Comparison of ENCODE assay signal across 21 cellular contexts in the genomic region with DNA sequence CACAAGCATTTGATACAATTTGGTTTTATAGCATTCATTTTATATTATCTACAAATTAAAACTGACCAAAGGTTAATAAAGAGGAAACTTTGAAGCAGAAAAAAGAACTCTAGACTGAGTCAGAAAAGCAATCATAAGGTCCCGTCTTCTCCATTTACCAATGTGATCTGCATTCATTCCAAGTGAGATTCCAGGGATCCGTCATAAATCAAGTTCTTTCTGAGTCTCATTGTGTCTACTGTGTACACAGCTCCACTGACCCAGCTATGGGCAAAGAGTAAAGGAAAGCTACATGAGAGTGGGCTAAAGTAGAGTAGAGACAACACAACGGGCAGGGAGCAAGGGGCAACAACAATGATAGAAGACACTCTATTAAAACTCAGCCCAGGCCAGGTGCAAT.
"Had no signal": no experiment of that assay in that cellular context is flagged by ENCODE, and none has a peak within 500 bp of the region (broad histone marks: within the 10 kb centered on the region; RNA-seq: fewer than 3 reads in every experiment).

No MANE protein-coding gene starts in this region.

- H3K27me3 ChIP-seq: MG63 had no signal

- H3K27ac ChIP-seq: RWPE1 had no signal

- H3K9me3 ChIP-seq: MG63, SK-N-SH had no signal

- H3K4me3 ChIP-seq: MG63 had no signal

- ATAC-seq: HepG2, PC-3 had no signal

- DNase-seq: IMR-90, Karpas-422, KG1, MG63, NCI-H1092, NCI-H1105 treated with DMSO at 0.1 percent for 48 hours, NCI-H1417 treated with DMSO at 0.1 percent for 48 hours, NCI-H146, NCI-H1694 treated with DMSO at 0.1 percent for 48 hours, NCI-H1930, NCI-H2081, NCI-H2107, NCI-H2227 treated with DMSO at 0.1 percent for 48 hours, NCI-H524, NCI-H526 treated with DMSO at 0.1 percent for 48 hours, NCI-H774, PC-3, SHP77, SK-N-SH had no signal

- H3K36me3 ChIP-seq: MG63 had no signal
